Comparison of ENCODE assay signal across 25 cellular contexts in the genomic region with DNA sequence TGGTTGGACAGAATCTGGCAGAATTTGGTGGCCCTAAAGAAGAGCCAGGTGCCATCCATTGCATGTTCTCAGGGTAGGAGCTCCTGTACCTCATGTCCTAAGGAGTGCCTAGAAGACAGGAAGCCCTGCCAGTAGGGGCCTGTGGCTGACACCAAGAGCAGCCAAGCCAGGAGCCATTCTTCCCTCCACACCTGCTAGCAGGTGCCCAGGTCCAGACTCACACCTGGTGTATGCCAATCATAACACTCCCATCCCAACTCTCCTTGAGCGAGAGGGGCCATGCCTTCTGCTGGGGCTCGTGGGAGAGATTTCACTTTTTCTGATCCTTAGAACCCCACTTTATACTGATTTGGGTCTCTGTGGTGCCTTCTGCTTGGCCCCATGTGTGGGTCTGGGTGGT. TPM values are rescaled to one million over a fixed set of nuclear protein-coding genes. Genes with fewer than 3 reads are reported as not detected.
"Had no signal": no experiment of that assay in that cellular context is flagged by ENCODE, and none has a peak within 500 bp of the region (broad histone marks: within the 10 kb centered on the region; RNA-seq: fewer than 3 reads in every experiment).

No MANE protein-coding gene starts in this region.

- H3K9ac ChIP-seq: neural progenitor cell had no signal

- H3K27me3 ChIP-seq: neural progenitor cell, neutrophil, pancreas, right lobe of liver, sigmoid colon, stomach, thyroid gland, tibial nerve, upper lobe of left lung, vagina had no signal

- H3K4me3 ChIP-seq: neural progenitor cell, pancreas, psoas muscle, right lobe of liver, sigmoid colon, stomach, thoracic aorta, thyroid gland, tibial nerve, upper lobe of left lung, vagina had no signal

- H2AFZ ChIP-seq: neural progenitor cell had no signal

- H3K27ac ChIP-seq: neural progenitor cell, neutrophil, pancreas, psoas muscle, right lobe of liver, sigmoid colon, stomach, thoracic aorta, thyroid gland, tibial nerve, upper lobe of left lung, vagina had no signal

- H3K9me3 ChIP-seq: neutrophil, pancreas, psoas muscle, sigmoid colon, stomach, thoracic aorta, thyroid gland, upper lobe of left lung, vagina had no signal

- H3K4me1 ChIP-seq: neural progenitor cell, sigmoid colon had no signal

- H3K4me2 ChIP-seq: neural progenitor cell had no signal

- H3K36me3 ChIP-seq: neural progenitor cell, neutrophil, pancreas, right lobe of liver, sigmoid colon, stomach, thoracic aorta, thyroid gland, tibial nerve, upper lobe of left lung, vagina had no signal

- ATAC-seq: natural killer cell; pancreas; psoas muscle; right cardiac atrium; right lobe of liver; stimulated activated effector memory CD8-positive, alpha-beta T cell treated with anti-CD3 and anti-CD28 coated beads, Interleukin-12 subunit alpha, Interleukin-12 subunit beta, amount 100 ng/mL, for 72 hours; stimulated activated naive B cell treated with anti-CD40 and anti-IgM and Interleukin-4, amounts not matched to agents 10 μg/mL and 1 μg/mL and 100 μg/mL, for 72 hours had no signal

- DNase-seq: natural killer cell; nucleus accumbens; pancreas; psoas muscle; right cardiac atrium; right lobe of liver; sigmoid colon; small intestine; stimulated activated CD4-positive, alpha-beta T cell treated with anti-CD3 and anti-CD28 coated beads, Interleukin-15, amount 100 ng/mL, for 24 hours; stimulated activated CD4-positive, alpha-beta T cell treated with anti-CD3 and anti-CD28 coated beads, Interleukin-2, amount 100 ng/mL, for 24 hours; stimulated activated CD4-positive, alpha-beta T cell treated with anti-CD3 and anti-CD28 coated beads, Interleukin-2, amount 100 ng/mL, for 48 hours; stimulated activated CD4-positive, alpha-beta T cell treated with anti-CD3 and anti-CD28 coated beads, Interleukin-4, amount 100 ng/mL, for 24 hours; stimulated activated naive B cell treated with anti-CD40 and anti-IgM and Interleukin-4, amounts not matched to agents 10 μg/mL and 1 μg/mL and 100 μg/mL, for 72 hours; stimulated activated naive CD4-positive, alpha-beta T cell treated with Interleukin-2 at 50 U/mL for 16 hours; stomach; thyroid gland; trophoblast cell; upper lobe of left lung had no signal

RNA-seq across cellular contexts. Expression of a gene that starts 26.5 kb away (rescaled TPM):
- polyA plus RNA-seq: neural cell had no signal
